ENCODE assay signal across 23 cellular contexts in the genomic region with DNA sequence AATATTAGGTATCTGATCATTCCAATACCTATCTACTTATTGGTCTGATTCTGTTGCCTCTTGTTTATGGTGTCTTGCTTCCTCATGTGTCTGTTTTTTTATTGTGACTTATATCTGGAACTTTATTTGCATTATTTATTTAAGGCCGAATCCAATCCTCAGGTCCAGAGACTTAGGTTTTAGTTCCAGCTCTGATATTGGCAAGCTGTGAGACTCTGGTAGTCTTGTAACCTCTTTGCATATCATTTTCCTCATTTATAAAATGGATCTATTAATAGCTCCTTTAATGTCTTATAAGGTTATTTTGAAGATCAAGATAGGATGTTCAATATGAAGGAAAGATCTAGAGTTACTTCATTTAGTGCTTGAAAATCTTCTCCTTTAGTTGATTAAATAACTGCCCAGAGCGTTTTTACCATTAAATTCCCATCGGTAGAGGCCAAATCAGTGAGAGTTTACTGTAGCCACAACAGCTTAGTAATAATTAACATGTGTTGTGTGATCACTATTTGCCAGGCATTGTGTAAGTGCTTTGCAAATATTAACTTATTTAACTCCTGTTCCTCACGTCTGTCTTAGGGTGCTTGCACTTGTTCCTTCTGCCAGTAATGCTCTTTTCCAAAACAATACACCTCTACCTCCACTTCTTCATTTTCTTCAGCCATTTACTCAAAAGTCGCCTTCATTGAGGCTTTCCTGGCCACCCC.
DNase-seq lines count a peak whose midpoint lies in the region; ATAC-seq, FAIRE-seq and TF ChIP-seq lines count a peak whose summit lies in the region.
"Had no signal": no experiment of that assay in that cellular context is flagged by ENCODE, and none has a peak within 500 bp of the region (broad histone marks: within the 10 kb centered on the region; RNA-seq: fewer than 3 reads in every experiment).

No MANE protein-coding gene starts in this region.

- no peak overlapping the region for H3K4me3 ChIP-seq in PC-3 (ENCODE audit: low read length)
- H3K4me3 ChIP-seq: BLaER1 treated with 17β-estradiol and CSF1 and Interleukin-3, amounts not matched to agents 10 nM and 100 nM; breast epithelium; mucosa of descending colon; tibial artery had no signal

- H3K27ac Mint-ChIP-seq in nephron: peak overlapping the region; percentile 37 to 86 (median 51)
- H3K27ac Mint-ChIP-seq: activated B cell treated with CpG ODN at 0.5 μM for 24 hours; activated naive CD4-positive, alpha-beta T cell treated with anti-CD3 and anti-CD28 coated beads for 36 hours; nephron progenitor cell had no signal

- no peaks in the 10 kb centered on the region for H3K9me3 ChIP-seq in PC-3 (ENCODE audit: low read length)
- H3K9me3 ChIP-seq: BLaER1 treated with 17β-estradiol and CSF1 and Interleukin-3, amounts not matched to agents 10 nM and 100 nM; breast epithelium; Caco-2; mucosa of descending colon; tibial artery had no signal

- no peak overlapping the region for H3K4me3 Mint-ChIP-seq in nephron
- H3K4me3 Mint-ChIP-seq: activated B cell treated with CpG ODN at 0.5 μM for 24 hours; activated naive CD4-positive, alpha-beta T cell treated with anti-CD3 and anti-CD28 coated beads for 36 hours; nephron progenitor cell had no signal

- no peak overlapping the region for H3K4me2 ChIP-seq in PC-3 (ENCODE audit: low read length)
- H3K4me2 ChIP-seq: BLaER1 treated with 17β-estradiol and CSF1 and Interleukin-3, amounts not matched to agents 10 nM and 100 nM had no signal

- H3K79me2 ChIP-seq in PC-3 (ENCODE audit: low read length): no peaks in the 10 kb centered on the region

- ATAC-seq in PC-3 (no peak), esophagus mucosa (no peak)
- ATAC-seq: HCT116, mucosa of descending colon had no signal

- H3K9me2 ChIP-seq in PC-3 (replicated peaks; ENCODE audit: low read length): no peaks in the 10 kb centered on the region

- no peaks in the 10 kb centered on the region for H3K9me3 Mint-ChIP-seq in nephron
- H3K9me3 Mint-ChIP-seq: activated B cell treated with CpG ODN at 0.5 μM for 24 hours; activated naive CD4-positive, alpha-beta T cell treated with anti-CD3 and anti-CD28 coated beads for 36 hours; nephron progenitor cell had no signal

- H3K4me1 ChIP-seq in PC-3 (ENCODE audit: insufficient read depth, low read length): no peaks in the 10 kb centered on the region
- H3K4me1 ChIP-seq: breast epithelium, tibial artery had no signal

- CTCF ChIA-PET in PC-3 (lab: Charles Lee): no interaction called here

- no peak overlapping the region for H2AFZ ChIP-seq in PC-3 (ENCODE audit: low read length)

- no peaks in the 10 kb centered on the region for H3K27me3 ChIP-seq in PC-3 (ENCODE audit: low read length)
- H3K27me3 ChIP-seq: BLaER1 treated with 17β-estradiol and CSF1 and Interleukin-3, amounts not matched to agents 10 nM and 100 nM; breast epithelium; tibial artery had no signal

- peak overlapping the region; percentile 35 for H3K27ac ChIP-seq in VCaP
- no peak overlapping the region for H3K27ac ChIP-seq in PC-3 (ENCODE audit: low read length)
- H3K27ac ChIP-seq: BLaER1 treated with 17β-estradiol and CSF1 and Interleukin-3, amounts not matched to agents 10 nM and 100 nM; breast epithelium; tibial artery had no signal

- H3K27me3 Mint-ChIP-seq in nephron (ENCODE audit: low read depth): no peaks in the 10 kb centered on the region
- H3K27me3 Mint-ChIP-seq: activated B cell treated with CpG ODN at 0.5 μM for 24 hours had no signal

- POLR2A ChIA-PET in PC-3 (lab: Charles Lee; ENCODE audit: unreplicated experiment): no interaction called here

- H3K9ac ChIP-seq in PC-3 (ENCODE audit: low read length): no peak overlapping the region
- H3K9ac ChIP-seq: BLaER1 treated with 17β-estradiol and CSF1 and Interleukin-3, amounts not matched to agents 10 nM and 100 nM had no signal

- H3K36me3 ChIP-seq in PC-3 (ENCODE audit: low read depth, low read length): no peaks in the 10 kb centered on the region
- H3K36me3 ChIP-seq: breast epithelium had no signal

- intact Hi-C loops in PC-3 (cut with micrococcal nuclease): no loop called here

- no peaks in the 10 kb centered on the region for H3K4me1 Mint-ChIP-seq in nephron
- H3K4me1 Mint-ChIP-seq: nephron progenitor cell had no signal

- H3F3A ChIP-seq in PC-3 (ENCODE audit: low read length, unreplicated experiment): no peaks in the 10 kb centered on the region

- DNase-seq in D721Med (ENCODE audit: insufficient read length, low spot score): no peak
- DNase-seq in kidney tubule cell (ENCODE audit: low spot score): peak; percentile 67
- DNase-seq in PC-3: no peak
- no peak for DNase-seq in NCI-H2081 (lab: John Stamatoyannopoulos, UW)
- no peak for DNase-seq in NCI-H146 treated with DMSO at 0.1 percent for 48 hours (lab: John Stamatoyannopoulos, UW; ENCODE audit: unreplicated experiment)
- DNase-seq: activated B cell treated with CpG ODN at 0.5 μM for 24 hours; activated CD4-positive, alpha-beta T cell treated with anti-CD3 and anti-CD28 coated beads, Interleukin-2, amount 50 U/mL, for 1 hour; activated naive CD4-positive, alpha-beta T cell treated with anti-CD3 and anti-CD28 coated beads for 36 hours; amniotic stem cell; head of caudate nucleus; mucosa of descending colon; NCI-H1417 treated with DMSO at 0.1 percent for 48 hours; nephron progenitor cell; SHP77; stimulated activated CD4-positive, alpha-beta T cell treated with anti-CD3 and anti-CD28 coated beads, Interleukin-2, amount 100 ng/mL, for 24 hours; tibial artery had no signal

- peak; percentile 32 for FAIRE-seq in D721Med (lab: Jason Lieb, UNC)

- BruUV-seq in PC-3 (replicated peaks; lab: Mats Ljungman, UMichigan): no TSS peak

- peaks cover 22% of the 10 kb centered on the region for H3K36me3 Mint-ChIP-seq in nephron (ENCODE audit: low read depth)

- no peak for TF ChIP-seq CTCF in D721Med (IDR thresholded peaks at IDR 0.05; ENCODE audit: insufficient read depth, missing control alignments)
- TF ChIP-seq CTCF in VCaP (conservative IDR thresholded peaks at IDR 0.05): no peak
- no peak for TF ChIP-seq CTCF in nephron (IDR thresholded peaks at IDR 0.05; ENCODE audit: unreplicated experiment in 3 of 3)
- no peak for TF ChIP-seq CTCF in PC-3 (conservative IDR thresholded peaks at IDR 0.05; ENCODE audit: low read depth, low read length)

- no peaks in the 10 kb centered on the region for H4K20me1 ChIP-seq in PC-3 (ENCODE audit: low read length)
- H4K20me1 ChIP-seq: BLaER1 treated with 17β-estradiol and CSF1 and Interleukin-3, amounts not matched to agents 10 nM and 100 nM had no signal
